ENCODE assay signal across 8 cellular contexts in the genomic region with DNA sequence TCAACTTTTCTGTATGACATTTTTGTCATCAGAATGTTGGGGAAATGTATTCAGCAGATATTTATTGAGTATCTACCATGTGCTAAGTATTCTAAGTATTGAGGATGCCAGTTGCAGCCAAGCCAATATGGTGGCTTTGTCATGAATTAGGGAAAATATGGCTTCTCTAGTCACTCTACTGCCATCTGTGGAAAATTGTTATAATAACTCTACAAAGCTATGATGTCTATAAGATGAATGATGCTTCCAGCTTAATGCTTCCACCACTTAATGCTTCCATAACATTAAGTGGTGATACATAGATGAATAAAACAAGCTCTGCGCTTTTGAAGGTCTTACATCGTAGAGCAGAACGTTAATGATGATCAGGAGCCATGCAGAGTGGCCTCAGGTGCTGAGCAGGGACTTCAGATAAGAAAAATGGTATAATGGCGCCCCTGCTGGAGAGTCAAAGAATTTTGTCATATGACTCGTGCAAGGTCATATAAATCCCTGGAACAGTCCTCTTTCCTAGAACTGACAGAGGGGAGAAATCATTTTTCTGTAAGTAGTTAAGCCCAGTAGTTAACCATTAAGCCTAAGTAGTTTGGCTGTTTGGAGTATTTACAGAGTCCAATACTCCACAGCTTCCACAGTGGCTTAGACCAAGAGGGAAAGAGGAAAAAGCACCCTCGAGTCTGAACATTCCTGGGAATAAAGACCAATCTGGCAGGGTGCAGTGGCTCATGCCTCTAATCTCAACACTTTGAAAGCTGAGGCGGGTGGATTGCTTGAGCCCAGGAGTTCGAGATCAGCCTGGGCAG. TPM values are rescaled to one million over a fixed set of nuclear protein-coding genes. Genes with fewer than 3 reads are reported as not detected.
DNase-seq lines count a peak whose midpoint lies in the region; ATAC-seq and TF ChIP-seq lines count a peak whose summit lies in the region.

No MANE protein-coding gene starts in this region.

- POLR2A ChIA-PET in RWPE1 (lab: Yijun Ruan, JAX; ENCODE audit: low non-redundant PET) = no interaction called here

- DNase-seq in DND-41 (peak; percentile 66), Kasumi-1 (lab: John Stamatoyannopoulos, UW) (peak; percentile 89 to 93), RWPE1 (ENCODE audit: low spot score) (peak; percentile 30), iPS DF 19.7 (ENCODE audit: low read depth, low spot score) (peak; percentile 42), omental fat pad (ENCODE audit: low spot score) (no peak)
- DNase-seq in activated effector memory CD4-positive, alpha-beta T cell treated with anti-CD3 and anti-CD28 coated beads, Interleukin-2, amount 50 U/mL, for 16 hours = peak; percentile 78
- DNase-seq in stimulated activated CD4-positive, alpha-beta T cell treated with anti-CD3 and anti-CD28 coated beads, TNF-alpha, amount 100 ng/mL, for 24 hours (ENCODE audit: low read depth in 3 of 3) = peak; percentile 38 to 48 (median 42)

- no peaks in the 10 kb centered on the region for H3K27me3 ChIP-seq in DND-41 (ENCODE audit: insufficient read depth, low read length, poor library complexity)

- TF ChIP-seq CTCF in DND-41 (IDR thresholded peaks at IDR 0.05; ENCODE audit: borderline replicate concordance, extremely low read depth, low read length, poor library complexity, severe bottlenecking) (peak; percentile 81), RWPE1 (conservative IDR thresholded peaks at IDR 0.05; ENCODE audit: low read depth) (peak; percentile 59; the same call in 1 of the 2 replicates), omental fat pad (IDR thresholded peaks at IDR 0.05) (peak in 1 of 3 donors; percentile 38)

- H3K79me2 ChIP-seq in DND-41 (ENCODE audit: insufficient read depth, low read length) = no peaks in the 10 kb centered on the region

- H3K27ac ChIP-seq in DND-41 (ENCODE audit: low read length) (no peak overlapping the region), RWPE1 (no peak overlapping the region)

- CTCF ChIA-PET in RWPE1 (lab: Yijun Ruan, JAX) = interaction anchor here (0.6 to 2.4 kb wide), 11 partner anchors 9 to 232 kb away, joined by 3 to 13 read pairs (median 3); a partner anchor contains a TSS

- H4K20me1 ChIP-seq in DND-41 (ENCODE audit: insufficient read depth, low read length) = no peaks in the 10 kb centered on the region

- no peaks in the 10 kb centered on the region for H3K36me3 ChIP-seq in DND-41 (ENCODE audit: insufficient read depth, low read length)

- H3K4me2 ChIP-seq in DND-41 (ENCODE audit: insufficient read depth, low read length) = no peak overlapping the region

- H3K4me1 ChIP-seq in DND-41 (ENCODE audit: insufficient read depth, low read length) = peaks cover 14% of the 10 kb centered on the region

- H3K9me3 ChIP-seq in DND-41 (ENCODE audit: insufficient read depth, low read length, severe bottlenecking) = no peaks in the 10 kb centered on the region

- no peak overlapping the region for H2AFZ ChIP-seq in DND-41 (ENCODE audit: low read depth, low read length)

- no peak overlapping the region for H3K9ac ChIP-seq in DND-41 (ENCODE audit: low read depth, low read length)

- peak; percentile 73 for ATAC-seq in DND-41 (ENCODE audit: insufficient read depth, low read depth)
- ATAC-seq in omental fat pad (ENCODE audit: low FRiP score) = no peak
- no peak for ATAC-seq in GM21825 (IDR thresholded peaks at IDR 0.05; ENCODE audit: unreplicated experiment)

- H3K4me3 ChIP-seq in DND-41 (ENCODE audit: low read depth in 1 of 2, low read length in 2 of 2) = no peak overlapping the region

RNA-seq across cellular contexts. Expression of a gene that starts 2.7 kb away (rescaled TPM):
- total RNA-seq in omental fat pad = not detected

RNA-seq across cellular contexts. Expression of a gene that starts 42.2 kb away (rescaled TPM):
- total RNA-seq in omental fat pad = 100 to 1,000 TPM in 1 of 4 donors, 10 to 100 TPM in 3; 57.2 to 101 (median 82.2) TPM

RNA-seq across cellular contexts. Expression of a gene that starts 44.8 kb away (rescaled TPM):
- 10 to 100 TPM; 19.1 to 33.9 (median 28.3) TPM for total RNA-seq in omental fat pad
